In the genomic region with DNA sequence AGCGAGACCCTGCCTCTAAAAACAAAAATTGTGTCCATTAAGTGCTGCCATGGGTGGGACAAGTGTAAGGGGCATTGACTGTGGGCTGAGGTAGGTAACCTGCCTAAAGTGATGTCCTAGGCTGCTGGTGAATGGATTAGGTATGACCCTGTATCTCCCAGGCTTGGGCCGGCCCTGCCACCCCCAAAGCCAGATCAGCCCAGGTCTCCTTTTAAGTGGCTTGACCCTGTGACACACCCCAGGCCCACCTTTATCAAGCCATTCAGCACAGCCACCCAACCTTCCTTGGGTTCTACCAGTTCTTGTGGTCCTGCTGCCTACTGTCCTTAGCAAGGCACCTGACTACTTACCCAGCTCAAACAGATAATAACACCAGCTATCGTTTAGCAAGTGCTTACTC, we compare ENCODE assay signal across 19 cellular contexts. TPM values are rescaled to one million over a fixed set of nuclear protein-coding genes. Genes with fewer than 3 reads are reported as not detected.
"Had no signal": no experiment of that assay in that cellular context is flagged by ENCODE, and none has a peak within 500 bp of the region (broad histone marks: within the 10 kb centered on the region; RNA-seq: fewer than 3 reads in every experiment).

No MANE protein-coding gene starts in this region.

- H3K27me3 ChIP-seq: adrenal gland, ascending aorta, breast epithelium, cardiac muscle cell, esophagus muscularis mucosa, foreskin keratinocyte, gastrocnemius medialis, heart left ventricle had no signal

- H3K9me3 ChIP-seq: adrenal gland, ascending aorta, breast epithelium, esophagus muscularis mucosa, gastrocnemius medialis, heart left ventricle had no signal

- H3K4me1 ChIP-seq: adrenal gland, ascending aorta, breast epithelium, foreskin keratinocyte, gastrocnemius medialis had no signal

- DNase-seq: cerebellar nuclear complex, cortex of kidney had no signal

- H3K27ac ChIP-seq: adrenal gland, ascending aorta, breast epithelium, cardiac muscle cell, esophagus muscularis mucosa, foreskin keratinocyte, gastrocnemius medialis, heart left ventricle had no signal

- H3K4me3 ChIP-seq: cardiac muscle cell, gastrocnemius medialis had no signal

- H3K36me3 ChIP-seq: adrenal gland, ascending aorta, breast epithelium, cardiac muscle cell, esophagus muscularis mucosa, gastrocnemius medialis, heart left ventricle had no signal

RNA-seq across cellular contexts. Expression of a gene that starts 20.2 kb away (rescaled TPM):
- total RNA-seq: activated CD4-positive, alpha-beta memory T cell treated with anti-CD3 and anti-CD28 coated beads, Interleukin-2, amount 10 ng/mL, durations not matched to agents 7 days and 5 days; activated CD4-positive, alpha-beta T cell treated with anti-CD3 and anti-CD28 coated beads, Interleukin-2, amount 10 ng/mL, durations not matched to agents 7 days and 5 days; activated CD8-positive, alpha-beta memory T cell treated with anti-CD3 and anti-CD28 coated beads for 36 hours; activated naive CD4-positive, alpha-beta T cell treated with anti-CD3 and anti-CD28 coated beads for 36 hours; activated naive CD8-positive, alpha-beta T cell treated with anti-CD3 and anti-CD28 coated beads for 36 hours; activated T-helper 1 cell treated with anti-CD3 and anti-CD28 coated beads, Interleukin-12 subunit alpha, Interleukin-12 subunit beta, Interleukin-2, Interleukin-4 antibody, amounts not matched to agents 30 ng/mL and 10 ng/mL and 1 ng/mL, durations not matched to agents 14 hours and 24 hours and 36 hours; activated T-helper 2 cell treated with anti-CD3 and anti-CD28 coated beads, Interferon-gamma antibody, Interleukin-2, Interleukin-4, amounts not matched to agents 10 μg/mL and 5 μg/mL and 100 μg/mL, durations not matched to agents 14 hours and 24 hours and 36 hours; adrenal gland; ascending aorta; breast epithelium; cardiac muscle cell; dermis blood vessel endothelial cell; esophagus muscularis mucosa; foreskin keratinocyte; gastrocnemius medialis; heart left ventricle; WTC11 had no signal
- polyA plus RNA-seq: adrenal gland, foreskin keratinocyte, heart left ventricle had no signal
